ENCODE assay signal across 35 cellular contexts in the genomic region with DNA sequence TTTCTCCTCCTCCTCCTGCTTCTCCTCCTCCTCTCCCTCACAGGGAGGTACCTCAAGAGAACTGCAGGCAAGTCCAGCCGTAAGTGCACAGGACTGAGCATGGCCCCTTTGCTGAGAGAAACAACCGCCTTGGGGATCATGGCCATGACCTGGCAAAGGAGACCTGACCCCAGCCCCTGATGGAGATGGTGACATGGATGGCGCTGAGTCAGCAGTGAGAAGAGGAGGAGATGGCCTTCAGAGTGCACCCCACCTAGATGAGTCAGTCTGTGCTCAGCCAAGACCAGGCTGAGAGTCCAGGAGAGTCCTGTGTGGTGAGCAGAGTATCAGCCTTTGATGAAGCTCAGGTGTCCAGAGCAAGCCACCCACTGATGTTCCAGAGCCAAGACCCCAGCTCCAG. TPM values are rescaled to one million over a fixed set of nuclear protein-coding genes. Genes with fewer than 3 reads are reported as not detected.
DNase-seq lines count a peak whose midpoint lies in the region; ATAC-seq, FAIRE-seq and TF ChIP-seq lines count a peak whose summit lies in the region.
"Had no signal": no experiment of that assay in that cellular context is flagged by ENCODE, and none has a peak within 500 bp of the region (broad histone marks: within the 10 kb centered on the region; RNA-seq: fewer than 3 reads in every experiment).

No MANE protein-coding gene starts in this region.

- H3K4me1 ChIP-seq in mammary epithelial cell (ENCODE audit: insufficient read depth, low read length), result no peaks in the 10 kb centered on the region
- no peaks in the 10 kb centered on the region for H3K4me1 ChIP-seq in breast epithelium
- peaks cover 28 to 32% of the 10 kb centered on the region in 2 experiments for H3K4me1 ChIP-seq in K562 (replicated peaks in 1 of 2; ENCODE audit: control insufficient read depth in 2 of 2, insufficient read depth in 2 of 2, low read length in 2 of 2)
- H3K4me1 ChIP-seq in aorta (ENCODE audit: control insufficient read depth in 1 of 2, insufficient read depth in 2 of 2, low read length in 2 of 2), result no peaks in the 10 kb centered on the region
- H3K4me1 ChIP-seq: esophagus muscularis mucosa, parathyroid adenoma, Peyer's patch, right lobe of liver, SJCRH30 had no signal

- no peak overlapping the region for H3K27ac Mint-ChIP-seq in progenitor cell of endocrine pancreas
- H3K27ac Mint-ChIP-seq: activated CD4-positive, alpha-beta T cell treated with anti-CD3 and anti-CD28 coated beads, Interleukin-2, amount 10 ng/mL, durations not matched to agents 7 days and 5 days; activated naive CD4-positive, alpha-beta T cell treated with anti-CD3 and anti-CD28 coated beads for 36 hours; CD8-positive, alpha-beta memory T cell; endodermal cell; stimulated activated memory B cell treated with anti-CD40 and anti-IgM and Interleukin-4, amounts not matched to agents 10 μg/mL and 1 μg/mL and 100 μg/mL, for 72 hours; WTC11 had no signal

- H3K4me3 Mint-ChIP-seq in progenitor cell of endocrine pancreas (ENCODE audit: low read depth), result no peak overlapping the region
- H3K4me3 Mint-ChIP-seq: activated CD4-positive, alpha-beta T cell treated with anti-CD3 and anti-CD28 coated beads, Interleukin-2, amount 10 ng/mL, durations not matched to agents 7 days and 5 days; activated naive CD4-positive, alpha-beta T cell treated with anti-CD3 and anti-CD28 coated beads for 36 hours; activated T-cell treated with anti-CD3 and anti-CD28 coated beads, Interleukin-2, amount 50 U/mL, for 4 hours; CD8-positive, alpha-beta memory T cell; endodermal cell; stimulated activated memory B cell treated with anti-CD40 and anti-IgM and Interleukin-4, amounts not matched to agents 10 μg/mL and 1 μg/mL and 100 μg/mL, for 72 hours; WTC11 had no signal

- TF ChIP-seq POLR2A in breast epithelium (IDR thresholded peaks at IDR 0.05), result no peak
- no peak for TF ChIP-seq POLR2A in K562 (conservative IDR thresholded peaks at IDR 0.05)

- no peaks in the 10 kb centered on the region for H3K9me3 ChIP-seq in mammary epithelial cell (replicated peaks; ENCODE audit: insufficient read depth, low read length)
- H3K9me3 ChIP-seq in breast epithelium, result no peaks in the 10 kb centered on the region
- H3K9me3 ChIP-seq in K562 (replicated peaks; ENCODE audit: control insufficient read depth, insufficient read depth, low read depth, low read length), result no peaks in the 10 kb centered on the region
- no peaks in the 10 kb centered on the region for H3K9me3 ChIP-seq in aorta (ENCODE audit: control insufficient read depth, low read length)
- H3K9me3 ChIP-seq: esophagus muscularis mucosa, Peyer's patch, right lobe of liver, SJCRH30 had no signal

- peaks cover 23% of the 10 kb centered on the region for H3K4me1 Mint-ChIP-seq in progenitor cell of endocrine pancreas (ENCODE audit: low read depth)
- H3K4me1 Mint-ChIP-seq: activated CD4-positive, alpha-beta T cell treated with anti-CD3 and anti-CD28 coated beads, Interleukin-2, amount 10 ng/mL, durations not matched to agents 7 days and 5 days; CD8-positive, alpha-beta memory T cell; endodermal cell; stimulated activated memory B cell treated with anti-CD40 and anti-IgM and Interleukin-4, amounts not matched to agents 10 μg/mL and 1 μg/mL and 100 μg/mL, for 72 hours; WTC11 had no signal

- intact Hi-C loops in mammary epithelial cell (cut with micrococcal nuclease), result no loop called here
- intact Hi-C loops in breast epithelium (cut with DNase I; ENCODE audit: low total_unique reads), result no loop called here
- intact Hi-C loops in K562 (cut with micrococcal nuclease), result no loop called here
- intact Hi-C loops in aorta (cut with DNase I), result no loop called here

- no peak for FAIRE-seq in K562 (lab: Jason Lieb, UNC)

- no peak for TF ChIP-seq CTCF in mammary epithelial cell (conservative IDR thresholded peaks at IDR 0.05 in 1 of 2, IDR thresholded peaks at IDR 0.05 in 1 of 2; ENCODE audit: extremely low read depth in 1 of 2, insufficient read depth in 1 of 2, low read depth in 1 of 2, low read length in 2 of 2)
- no peak for TF ChIP-seq CTCF in breast epithelium (IDR thresholded peaks at IDR 0.05)
- no peak for TF ChIP-seq CTCF in K562 (IDR thresholded peaks at IDR 0.05 in 2 of 3, conservative IDR thresholded peaks at IDR 0.05 in 1 of 3; ENCODE audit: insufficient read depth in 2 of 3, low read depth in 1 of 3, low read length in 3 of 3)
- no peak for TF ChIP-seq CTCF in progenitor cell of endocrine pancreas (IDR thresholded peaks at IDR 0.05; ENCODE audit: unreplicated experiment)

- H3K79me2 ChIP-seq in mammary epithelial cell (ENCODE audit: insufficient read depth, low read length), result no peaks in the 10 kb centered on the region
- no peaks in the 10 kb centered on the region for H3K79me2 ChIP-seq in K562 (ENCODE audit: control insufficient read depth, insufficient read depth, low read length)
- H3K79me2 ChIP-seq: parathyroid adenoma had no signal

- BruUV-seq in mammary epithelial cell (replicated peaks; lab: Mats Ljungman, UMichigan) (no TSS peak), K562 (replicated peaks; lab: Mats Ljungman, UMichigan) (no TSS peak)

- POLR2A ChIA-PET in K562 (lab: Yijun Ruan, JAX), result interaction anchor here (1.3 kb wide), 1 partner anchor 10 kb away, joined by 3 read pairs; no protein-coding TSS in a partner anchor

- H3K27me3 ChIP-seq in mammary epithelial cell (ENCODE audit: insufficient read depth, low read length) (no peaks in the 10 kb centered on the region), breast epithelium (no peaks in the 10 kb centered on the region), K562 (ENCODE audit: control insufficient read depth in 2 of 2, insufficient read depth in 2 of 2, low read length in 2 of 2) (no peaks in the 10 kb centered on the region), aorta (ENCODE audit: control insufficient read depth in 1 of 2, insufficient read depth in 2 of 2, low read length in 1 of 2) (no peaks in the 10 kb centered on the region)
- H3K27me3 ChIP-seq: Peyer's patch, right lobe of liver, SJCRH30 had no signal

- CTCF ChIA-PET in mammary epithelial cell (lab: Charles Lee; ENCODE audit: low non-redundant PET), result no interaction called here
- CTCF ChIA-PET in K562 (lab: Yijun Ruan, JAX; ENCODE audit: low intra/inter-chr PET ratio), result no interaction called here

- H3K4me3 ChIP-seq in mammary epithelial cell (replicated peaks in 1 of 3; ENCODE audit: insufficient read depth in 1 of 3, low read depth in 2 of 3, low read length in 3 of 3) (no peak overlapping the region), breast epithelium (no peak overlapping the region), K562 (no peak overlapping the region), aorta (ENCODE audit: low read length in 2 of 2) (no peak overlapping the region)
- H3K4me3 ChIP-seq: esophagus muscularis mucosa, lung, Peyer's patch, right lobe of liver, SJCRH30 had no signal

- dilution Hi-C loops in mammary epithelial cell (cut with HindIII; ENCODE audit: low sequenced_read_pairs), result no loop called here

- H3K27me3 Mint-ChIP-seq in progenitor cell of endocrine pancreas, result no peaks in the 10 kb centered on the region
- H3K27me3 Mint-ChIP-seq: activated CD4-positive, alpha-beta T cell treated with anti-CD3 and anti-CD28 coated beads, Interleukin-2, amount 10 ng/mL, durations not matched to agents 7 days and 5 days had no signal

- WGBS in mammary epithelial cell (ENCODE audit: low coverage, missing lambda C conversion rate), result 78% methylated on average over 3 of the region's 3 CpGs
- 33% methylated on average over 2 of the region's 3 CpGs for WGBS in K562 (ENCODE audit: insufficient coverage, low coverage, missing lambda C conversion rate)
- WGBS in aorta, 2 donors, result 61 to 79% methylated on average over 3 of the region's 3 CpGs

- H3K27ac ChIP-seq in mammary epithelial cell (ENCODE audit: insufficient read depth, low read depth, low read length), result no peak overlapping the region
- no peak overlapping the region for H3K27ac ChIP-seq in breast epithelium
- no peak overlapping the region for H3K27ac ChIP-seq in K562 (ENCODE audit: extremely low read depth, low read depth, low read length)
- no peak overlapping the region for H3K27ac ChIP-seq in aorta (ENCODE audit: low read depth in 1 of 2, low read length in 2 of 2)
- H3K27ac ChIP-seq: 22Rv1, esophagus muscularis mucosa, parathyroid adenoma, Peyer's patch, right lobe of liver, SJCRH30 had no signal

- ATAC-seq in K562 (no peak), aorta (ENCODE audit: low FRiP score) (no peak), HG03175 (IDR thresholded peaks at IDR 0.05; ENCODE audit: unreplicated experiment) (no peak), HG02571 (IDR thresholded peaks at IDR 0.05; ENCODE audit: unreplicated experiment) (no peak)
- ATAC-seq: activated T-cell treated with anti-CD3 and anti-CD28 coated beads, Interleukin-2, amount 50 U/mL, for 4 hours; right lobe of liver; stimulated activated memory B cell treated with anti-CD40 and anti-IgM and Interleukin-4, amounts not matched to agents 10 μg/mL and 1 μg/mL and 100 μg/mL, for 72 hours; WTC11 had no signal

- no peaks in the 10 kb centered on the region for H3K9me1 ChIP-seq in K562 (ENCODE audit: control insufficient read depth, insufficient read depth, low read length)

- H3K9ac ChIP-seq in mammary epithelial cell (ENCODE audit: insufficient read depth, low read length) (no peak overlapping the region), K562 (ENCODE audit: insufficient read depth in 1 of 2, low read depth in 2 of 2, low read length in 2 of 2) (no peak overlapping the region)
- H3K9ac ChIP-seq: parathyroid adenoma had no signal

- no peak overlapping the region for H2AFZ ChIP-seq in mammary epithelial cell (ENCODE audit: low read depth, low read length)
- H2AFZ ChIP-seq in K562 (ENCODE audit: low read depth, low read length), result 0 out of 2 replicates have a peak overlapping the region, but pooled peaks have one; percentile 32
- H2AFZ ChIP-seq: parathyroid adenoma had no signal

- H3K36me3 ChIP-seq in mammary epithelial cell (ENCODE audit: insufficient read depth, low read length), result no peaks in the 10 kb centered on the region
- H3K36me3 ChIP-seq in breast epithelium, result no peaks in the 10 kb centered on the region
- no peaks in the 10 kb centered on the region for H3K36me3 ChIP-seq in K562 (ENCODE audit: control insufficient read depth, insufficient read depth, low read length)
- H3K36me3 ChIP-seq in aorta (ENCODE audit: control insufficient read depth in 1 of 2, insufficient read depth in 2 of 2, low read length in 1 of 2), result no peaks in the 10 kb centered on the region
- H3K36me3 ChIP-seq: esophagus muscularis mucosa, Peyer's patch, right lobe of liver had no signal

- in situ Hi-C loops in mammary epithelial cell (cut with MboI; ENCODE audit: low sequenced_read_pairs in 2 of 2) (no loop called here), K562 (cut with MboI) (no loop called here)

- no peak for TF ChIP-seq RAD21 in K562 (CRISPR knock-in tag; conservative IDR thresholded peaks at IDR 0.05 in 1 of 2, IDR thresholded peaks at IDR 0.05 in 1 of 2)

- DNase-seq in mammary epithelial cell (peak; percentile 17), breast epithelium (ENCODE audit: low spot score in 2 of 2) (no peak), K562 (ENCODE audit: extremely low read depth in 1 of 4, low spot score in 3 of 4) (peak; percentile 21 to 36 (median 25)), iris pigment epithelial cell (ENCODE audit: low read depth) (peak; percentile 47), aorta (peak; percentile 48 to 59), progenitor cell of endocrine pancreas (ENCODE audit: low spot score, unreplicated experiment) (no peak)
- DNase-seq: activated CD4-positive, alpha-beta T cell treated with anti-CD3 and anti-CD28 coated beads, Interleukin-2, amount 10 ng/mL, durations not matched to agents 7 days and 5 days; activated naive CD4-positive, alpha-beta T cell treated with anti-CD3 and anti-CD28 coated beads for 36 hours; activated T-cell treated with anti-CD3 and anti-CD28 coated beads, Interleukin-2, amount 50 U/mL, for 4 hours; amniotic stem cell; cortex of kidney; DMS 273 treated with DMSO at 0.1 percent for 48 hours; EL; endodermal cell; GOT3; islet precursor cell; NCI-H1105 treated with DMSO at 0.1 percent for 48 hours; NCI-H2029 treated with DMSO at 0.1 percent for 48 hours; NCI-H2227 treated with DMSO at 0.1 percent for 48 hours; SJCRH30; stimulated activated CD4-positive, alpha-beta T cell treated with anti-CD3 and anti-CD28 coated beads, Interleukin-4, amount 100 ng/mL, for 4 hours; substantia nigra had no signal

- H4K20me1 ChIP-seq in mammary epithelial cell (ENCODE audit: insufficient read depth, low read length) (no peaks in the 10 kb centered on the region), K562 (replicated peaks; ENCODE audit: control insufficient read depth, insufficient read depth, low read length) (no peaks in the 10 kb centered on the region)

- H3K36me3 Mint-ChIP-seq in progenitor cell of endocrine pancreas (ENCODE audit: insufficient read depth), result peaks cover 4% of the 10 kb centered on the region
- H3K36me3 Mint-ChIP-seq: CD8-positive, alpha-beta memory T cell; stimulated activated memory B cell treated with anti-CD40 and anti-IgM and Interleukin-4, amounts not matched to agents 10 μg/mL and 1 μg/mL and 100 μg/mL, for 72 hours had no signal

- no peak overlapping the region for H3K4me2 ChIP-seq in mammary epithelial cell (ENCODE audit: insufficient read depth, low read depth, low read length)
- H3K4me2 ChIP-seq in K562 (ENCODE audit: insufficient read depth, low read length), result no peak overlapping the region

- H3K9me3 Mint-ChIP-seq in progenitor cell of endocrine pancreas (ENCODE audit: low read depth), result no peaks in the 10 kb centered on the region
- H3K9me3 Mint-ChIP-seq: activated CD4-positive, alpha-beta T cell treated with anti-CD3 and anti-CD28 coated beads, Interleukin-2, amount 10 ng/mL, durations not matched to agents 7 days and 5 days; activated naive CD4-positive, alpha-beta T cell treated with anti-CD3 and anti-CD28 coated beads for 36 hours; activated T-cell treated with anti-CD3 and anti-CD28 coated beads, Interleukin-2, amount 50 U/mL, for 4 hours; CD8-positive, alpha-beta memory T cell; endodermal cell had no signal

- TF ChIP-seq EP300 in K562 (IDR thresholded peaks at IDR 0.05; ENCODE audit: low read length), result no peak

RNA-seq across cellular contexts. Expression of a gene that starts 36.4 kb away (rescaled TPM):
- 10 to 100 TPM in 1 of 2 donors, under 1 TPM in 1; 0.83 to 75.5 TPM for total RNA-seq in mammary epithelial cell
- 20.8 TPM for polyA plus RNA-seq in mammary epithelial cell
- 33.5 TPM for polyA minus RNA-seq in mammary epithelial cell
- 10 to 100 TPM; 45.2 to 68.8 (median 49.8) TPM for total RNA-seq in breast epithelium
- total RNA-seq in K562 (2011; cell fraction: chromatin; rRNA removed; ENCODE audit: low replicate concordance), result 6.3 and 7.3 TPM in 2 replicates
- total RNA-seq in K562 (2011; cell fraction: nucleolus; rRNA removed), result 3.7 TPM in 2 replicates
- total RNA-seq in K562 (2011; cell fraction: nucleoplasm; rRNA removed), result 5.4 and 7.5 TPM in 2 replicates
- 0.37 and 0.77 TPM in 2 replicates for total RNA-seq in K562 (2014; rRNA removed)
- total RNA-seq in K562 (2014; rRNA removed; fragmentation: Illumina TruSeq; extraction: Trizol), result 0.69 and 1.1 TPM in 2 replicates
- total RNA-seq in K562 (2015; rRNA removed; fragmentation: Illumina TruSeq; extraction: Trizol), result 0.83 and 1.3 TPM in 2 replicates
- total RNA-seq in K562 (2021), result 2.7 and 3.8 TPM in 2 replicates
- 0.05 TPM in 1 of 2 replicates, not detected in the other for polyA plus RNA-seq in K562 (2011; rRNA removed)
- polyA plus RNA-seq in K562 (2011; cell fraction: cytosol; rRNA removed), result 0.06 and 0.09 TPM in 2 replicates
- 0.04 and 0.36 TPM in 2 replicates for polyA plus RNA-seq in K562 (2011; cell fraction: nucleus; rRNA removed)
- polyA plus RNA-seq in K562 (2012), result 2.7 and 17.3 TPM in 2 replicates
- polyA plus RNA-seq in K562 (2014; fragmentation: Illumina TruSeq; extraction: Trizol), result 2.4 TPM in 2 replicates
- under 1 TPM; 0.10 to 0.15 TPM for polyA plus RNA-seq in K562 (2014; fragmentation: Nextera tagmentation; extraction: Ambion mirVana)
- 3.9 and 5.3 TPM in 2 replicates for polyA plus RNA-seq in K562 (2014; rRNA removed)
- polyA minus RNA-seq in K562 (2011; rRNA and poly(A)+ RNA removed), result not detected in 2 replicates
- polyA minus RNA-seq in K562 (2011; cell fraction: cytosol; rRNA and poly(A)+ RNA removed), result not detected in 2 replicates
- not detected in 2 replicates for polyA minus RNA-seq in K562 (2011; cell fraction: nucleus; rRNA and poly(A)+ RNA removed)
- 100 to 1,000 TPM in 1 of 2 donors, 10 to 100 TPM in 1; 51.2 to 246 TPM for total RNA-seq in aorta
- 100 to 1,000 TPM in 1 of 2 donors, 10 to 100 TPM in 1; 21.4 to 454 TPM for polyA plus RNA-seq in aorta
- total RNA-seq in progenitor cell of endocrine pancreas, result 31.0 and 32.3 TPM in 2 replicates
- total RNA-seq: activated CD4-positive, alpha-beta T cell treated with anti-CD3 and anti-CD28 coated beads, Interleukin-2, amount 10 ng/mL, durations not matched to agents 7 days and 5 days; activated naive CD4-positive, alpha-beta T cell treated with anti-CD3 and anti-CD28 coated beads for 36 hours had no signal
- polyA plus RNA-seq: CD8-positive, alpha-beta memory T cell; neural cell had no signal

RNA-seq across cellular contexts. Expression of a gene that starts 41.2 kb away (rescaled TPM):
- total RNA-seq in mammary epithelial cell, result not detected
- polyA plus RNA-seq in mammary epithelial cell, result not detected
- polyA minus RNA-seq in mammary epithelial cell, result not detected
- not detected for total RNA-seq in breast epithelium
- total RNA-seq in K562 (2011; cell fraction: chromatin; rRNA removed; ENCODE audit: low replicate concordance), result not detected in 2 replicates
- total RNA-seq in K562 (2011; cell fraction: nucleolus; rRNA removed), result not detected in 2 replicates
- total RNA-seq in K562 (2011; cell fraction: nucleoplasm; rRNA removed), result not detected in 2 replicates
- total RNA-seq in K562 (2014; rRNA removed), result not detected in 2 replicates
- not detected in 2 replicates for total RNA-seq in K562 (2014; rRNA removed; fragmentation: Illumina TruSeq; extraction: Trizol)
- total RNA-seq in K562 (2015; rRNA removed; fragmentation: Illumina TruSeq; extraction: Trizol), result not detected in 2 replicates
- total RNA-seq in K562 (2021), result not detected in 2 replicates
- not detected in 2 replicates for polyA plus RNA-seq in K562 (2011; rRNA removed)
- 0.03 TPM in 1 of 2 replicates, not detected in the other for polyA plus RNA-seq in K562 (2011; cell fraction: cytosol; rRNA removed)
- polyA plus RNA-seq in K562 (2011; cell fraction: nucleus; rRNA removed), result 0.04 TPM in 1 of 2 replicates, not detected in the other
- polyA plus RNA-seq in K562 (2012), result 0.03 and 0.04 TPM in 2 replicates
- polyA plus RNA-seq in K562 (2014; fragmentation: Illumina TruSeq; extraction: Trizol), result not detected in 2 replicates
- not detected for polyA plus RNA-seq in K562 (2014; fragmentation: Nextera tagmentation; extraction: Ambion mirVana)
- polyA plus RNA-seq in K562 (2014; rRNA removed), result not detected in 2 replicates
- not detected in 2 replicates for polyA minus RNA-seq in K562 (2011; rRNA and poly(A)+ RNA removed)
- polyA minus RNA-seq in K562 (2011; cell fraction: cytosol; rRNA and poly(A)+ RNA removed), result 0.19 TPM in 1 of 2 replicates, not detected in the other
- not detected in 2 replicates for polyA minus RNA-seq in K562 (2011; cell fraction: nucleus; rRNA and poly(A)+ RNA removed)
- not detected for total RNA-seq in aorta
- not detected for polyA plus RNA-seq in aorta
- total RNA-seq in progenitor cell of endocrine pancreas, result 159 and 161 TPM in 2 replicates
- total RNA-seq: activated CD4-positive, alpha-beta T cell treated with anti-CD3 and anti-CD28 coated beads, Interleukin-2, amount 10 ng/mL, durations not matched to agents 7 days and 5 days; activated naive CD4-positive, alpha-beta T cell treated with anti-CD3 and anti-CD28 coated beads for 36 hours; activated T-cell treated with anti-CD3 and anti-CD28 coated beads, Interleukin-2, amount 50 U/mL, for 4 hours; CD8-positive, alpha-beta memory T cell; esophagus muscularis mucosa; Peyer's patch; ureter had no signal
- polyA plus RNA-seq: CD8-positive, alpha-beta memory T cell; neural cell had no signal

Comparison
In these comparisons a context has a peak if more than half of its experiments do, and no peak if none do; other contexts are left out.
1. DNase-seq: peak in mammary epithelial cell (single experiment), K562 (4 of 4), iris pigment epithelial cell (single experiment) and aorta (2 of 2); none in breast epithelium (0 of 2) and progenitor cell of endocrine pancreas (single experiment).
2. RNA of a gene that starts 41.2 kb away (total RNA-seq): 159 to 161 TPM in progenitor cell of endocrine pancreas; not detected in mammary epithelial cell, not detected in breast epithelium, not detected in K562 and not detected in aorta; every median in the first group is over 100 times any median in the second.